Comparison of ENCODE assay signal across 20 cellular contexts in genomic region chr2:27781496-27781895, GRCh38. TPM values are rescaled to one million over a fixed set of nuclear protein-coding genes. Genes with fewer than 3 reads are reported as not detected.
DNase-seq lines count a peak whose midpoint lies in the region; ATAC-seq and TF ChIP-seq lines count a peak whose summit lies in the region.
"Had no signal": no experiment of that assay in that cellular context is flagged by ENCODE, and none has a peak within 500 bp of the region (broad histone marks: within the 10 kb centered on the region; RNA-seq: fewer than 3 reads in every experiment).

No MANE protein-coding gene starts in this region.

- peaks cover 16% of the 10 kb centered on the region for H3K4me1 Mint-ChIP-seq in activated T-cell treated with anti-CD3 and anti-CD28 coated beads, Interleukin-2, amount 50 U/mL, for 72 hours (ENCODE audit: low read depth)
- peaks cover 12% of the 10 kb centered on the region for H3K4me1 Mint-ChIP-seq in central memory CD8-positive, alpha-beta T cell

- H3K27ac ChIP-seq in RWPE2 (ENCODE audit: poor library complexity, severe bottlenecking), result peak overlapping the region; percentile 95
- peak overlapping the region; percentile 61 for H3K27ac ChIP-seq in psoas muscle
- H3K27ac ChIP-seq: BLaER1 treated with 17β-estradiol and CSF1 and Interleukin-3, amounts not matched to agents 10 nM and 100 nM; KMS-11; SK-N-MC had no signal

- H3K27me3 ChIP-seq in RWPE2 (ENCODE audit: insufficient read depth, poor library complexity, severe bottlenecking) (no peaks in the 10 kb centered on the region), psoas muscle (ENCODE audit: insufficient read depth in 3 of 3, low read length in 2 of 3) (no peaks in the 10 kb centered on the region)
- H3K27me3 ChIP-seq: BLaER1 treated with 17β-estradiol and CSF1 and Interleukin-3, amounts not matched to agents 10 nM and 100 nM; Peyer's patch had no signal

- peak overlapping the region; percentile 19 for H3K27ac Mint-ChIP-seq in activated T-cell treated with anti-CD3 and anti-CD28 coated beads, Interleukin-2, amount 50 U/mL, for 72 hours
- peak overlapping the region; percentile 27 for H3K27ac Mint-ChIP-seq in central memory CD8-positive, alpha-beta T cell (ENCODE audit: low read depth)

- H3K36me3 ChIP-seq in RWPE2 (ENCODE audit: low read depth) (peaks cover 43% of the 10 kb centered on the region), psoas muscle (ENCODE audit: insufficient read depth in 1 of 2, low read depth in 1 of 2) (peaks cover 0 to 30% of the 10 kb centered on the region in 2 donors)

- H3K9me3 ChIP-seq in RWPE2 (ENCODE audit: severe bottlenecking) (no peaks in the 10 kb centered on the region), psoas muscle (no peaks in the 10 kb centered on the region)
- H3K9me3 ChIP-seq: Peyer's patch had no signal

- H3K4me1 ChIP-seq in RWPE2 (ENCODE audit: insufficient read depth, poor library complexity, severe bottlenecking) (peaks cover 15% of the 10 kb centered on the region), psoas muscle (peaks cover 48% of the 10 kb centered on the region)

- H3K4me3 ChIP-seq in RWPE2 (ENCODE audit: severe bottlenecking), result no peak overlapping the region
- H3K4me3 ChIP-seq in psoas muscle, result no peak overlapping the region
- H3K4me3 ChIP-seq: BLaER1 treated with 17β-estradiol and CSF1 and Interleukin-3, amounts not matched to agents 10 nM and 100 nM; Peyer's patch; SK-N-MC had no signal

- TF ChIP-seq CTCF in RWPE2 (IDR thresholded peaks at IDR 0.05; ENCODE audit: poor library complexity, severe bottlenecking) (no peak), psoas muscle (IDR thresholded peaks at IDR 0.05) (no peak)

- 26 to 52% (median 28%) methylated on average over 2 of the region's 2 CpGs for WGBS in psoas muscle, 3 donors

- DNase-seq in activated T-cell treated with anti-CD3 and anti-CD28 coated beads, Interleukin-2, amount 50 U/mL, for 72 hours, result no peak
- DNase-seq in activated T-cell treated with anti-CD3 and anti-CD28 coated beads for 4 hours, result no peak
- no peak for DNase-seq in RWPE2 (ENCODE audit: low spot score)
- no peak for DNase-seq in central memory CD8-positive, alpha-beta T cell (ENCODE audit: low spot score in 2 of 2)
- no peak for DNase-seq in psoas muscle
- no peak for DNase-seq in NCI-H2029 treated with DMSO at 0.1 percent for 48 hours (lab: John Stamatoyannopoulos, UW)
- no peak for DNase-seq in NCI-H2081 treated with DMSO at 0.1 percent for 48 hours (lab: John Stamatoyannopoulos, UW)
- DNase-seq: Calu3; CD8-positive, alpha-beta T cell; NCI-H1417 treated with DMSO at 0.1 percent for 48 hours; NCI-H187 treated with DMSO at 0.1 percent for 48 hours; NCI-H446; NCI-H526 treated with DMSO at 0.1 percent for 48 hours; NK-92 treated with Interleukin-12 subunit alpha and Interleukin-12 subunit beta, amount 100 ng/mL, for 24 hours; Peyer's patch; SHP77 had no signal

- no peak for ATAC-seq in activated T-cell treated with anti-CD3 and anti-CD28 coated beads, Interleukin-2, amount 50 U/mL, for 72 hours (replicated peaks in 1 of 2)
- ATAC-seq in RWPE2 (ENCODE audit: low read depth) (no peak), psoas muscle (peak; percentile 67 to 92 (median 82)), HG03354 (IDR thresholded peaks at IDR 0.05; ENCODE audit: poor library complexity, severe bottlenecking, unreplicated experiment) (no peak)
- no peak for ATAC-seq in central memory CD8-positive, alpha-beta T cell (replicated peaks; ENCODE audit: extremely low read depth, poor library complexity, severe bottlenecking)
- ATAC-seq: CD8-positive, alpha-beta T cell had no signal

- peaks cover 2 to 9% of the 10 kb centered on the region in 2 donors for H3K36me3 Mint-ChIP-seq in activated T-cell treated with anti-CD3 and anti-CD28 coated beads, Interleukin-2, amount 50 U/mL, for 72 hours (ENCODE audit: insufficient read depth in 2 of 2)
- H3K36me3 Mint-ChIP-seq in central memory CD8-positive, alpha-beta T cell (ENCODE audit: insufficient read depth), result peaks cover 24% of the 10 kb centered on the region

- no peaks in the 10 kb centered on the region for H3K9me3 Mint-ChIP-seq in activated T-cell treated with anti-CD3 and anti-CD28 coated beads, Interleukin-2, amount 50 U/mL, for 72 hours
- H3K9me3 Mint-ChIP-seq in central memory CD8-positive, alpha-beta T cell, result no peaks in the 10 kb centered on the region
- H3K9me3 Mint-ChIP-seq: CD8-positive, alpha-beta T cell had no signal

- H3K27me3 Mint-ChIP-seq in activated T-cell treated with anti-CD3 and anti-CD28 coated beads, Interleukin-2, amount 50 U/mL, for 72 hours (ENCODE audit: low read depth), result no peaks in the 10 kb centered on the region
- no peaks in the 10 kb centered on the region for H3K27me3 Mint-ChIP-seq in central memory CD8-positive, alpha-beta T cell

- H3K4me3 Mint-ChIP-seq in activated T-cell treated with anti-CD3 and anti-CD28 coated beads, Interleukin-2, amount 50 U/mL, for 72 hours, result no peak overlapping the region
- H3K4me3 Mint-ChIP-seq in central memory CD8-positive, alpha-beta T cell, result no peak overlapping the region
- H3K4me3 Mint-ChIP-seq: CD8-positive, alpha-beta T cell had no signal

- intact Hi-C loops in psoas muscle (cut with DNase I), result no loop called here

RNA-seq across cellular contexts. Expression of gene MRPL33, which starts 10.0 kb away (rescaled TPM):
- 10 to 100 TPM; 61.3 to 68.1 TPM for total RNA-seq in activated T-cell treated with anti-CD3 and anti-CD28 coated beads, Interleukin-2, amount 50 U/mL, for 72 hours
- total RNA-seq in psoas muscle, result 100 to 1,000 TPM; 200 to 269 (median 257) TPM
- polyA plus RNA-seq in psoas muscle, result 100 to 1,000 TPM; 400 to 716 (median 536) TPM

Comparison
In these comparisons a context has a peak if more than half of its experiments do, and no peak if none do; other contexts are left out.
1. ATAC-seq: peak in psoas muscle (4 of 4); none in activated T-cell treated with anti-CD3 and anti-CD28 coated beads, Interleukin-2, amount 50 U/mL, for 72 hours (0 of 2), RWPE2 (single experiment), central memory CD8-positive, alpha-beta T cell (single experiment) and HG03354 (single experiment).